ENCODE assay signal across 21 cellular contexts in the genomic region with DNA sequence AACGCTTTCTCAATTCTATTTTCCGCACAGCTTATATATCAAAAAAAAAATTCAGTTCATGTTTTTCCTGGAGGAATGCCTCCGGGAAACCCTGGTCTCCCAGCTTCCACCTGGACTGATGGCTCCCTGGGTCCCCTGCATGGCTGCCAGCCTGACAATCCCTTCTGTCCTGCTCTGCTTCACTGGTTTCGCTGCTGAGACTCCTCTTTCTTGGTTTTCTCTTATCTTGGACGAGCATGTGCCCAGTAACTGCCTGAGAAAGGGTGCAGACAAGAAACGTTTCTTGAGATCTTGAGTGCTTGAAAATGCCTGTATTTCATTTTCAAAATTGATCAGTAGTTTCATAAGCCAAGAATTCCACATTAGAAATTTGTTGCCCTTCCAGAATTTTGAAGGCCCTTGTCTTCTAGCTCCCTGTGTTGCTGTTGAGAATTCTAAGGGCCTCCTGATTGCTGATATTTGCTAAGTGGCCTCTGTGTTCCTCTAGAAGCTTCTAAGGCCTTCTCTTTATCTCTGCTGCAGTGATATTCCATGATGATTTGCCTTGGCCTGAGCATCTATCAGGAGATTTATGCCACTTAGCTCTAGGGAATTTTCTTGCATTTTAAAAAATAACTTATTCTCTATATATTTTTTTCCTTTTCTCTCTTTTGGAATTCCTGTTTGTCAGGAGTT.
"Had no signal": no experiment of that assay in that cellular context is flagged by ENCODE, and none has a peak within 500 bp of the region (broad histone marks: within the 10 kb centered on the region; RNA-seq: fewer than 3 reads in every experiment).

No MANE protein-coding gene starts in this region.

- H3K36me3 Mint-ChIP-seq: activated CD8-positive, alpha-beta memory T cell treated with anti-CD3 and anti-CD28 coated beads, Interleukin-2, amount 10 ng/mL, durations not matched to agents 7 days and 5 days; activated naive CD4-positive, alpha-beta T cell treated with anti-CD3 and anti-CD28 coated beads, Interleukin-2, amount 50 U/mL, for 72 hours had no signal

- H3K4me3 Mint-ChIP-seq: activated CD8-positive, alpha-beta memory T cell treated with anti-CD3 and anti-CD28 coated beads, Interleukin-2, amount 10 ng/mL, durations not matched to agents 7 days and 5 days; activated T-cell treated with anti-CD3 and anti-CD28 coated beads, Interleukin-2, amount 50 U/mL, for 24 hours; dendritic cell treated with granulocyte-macrophage colony-stimulating factor and Interleukin-4, amounts not matched to agents 40 ng/mL and 50 ng/mL, for 4 days; endodermal cell; neural crest cell; stimulated activated naive CD8-positive, alpha-beta T cell treated with anti-CD3 and anti-CD28 coated beads, Interleukin-15, amount 100 ng/mL, for 72 hours; T-helper 1 cell treated with Interleukin-12 subunit alpha and Interleukin-12 subunit beta and Interleukin-4 antibody, amounts not matched to agents 30 μg/mL and 1 μg/mL, for 36 hours had no signal

- H3K4me1 Mint-ChIP-seq: activated CD8-positive, alpha-beta memory T cell treated with anti-CD3 and anti-CD28 coated beads, Interleukin-2, amount 10 ng/mL, durations not matched to agents 7 days and 5 days; stimulated activated naive CD8-positive, alpha-beta T cell treated with anti-CD3 and anti-CD28 coated beads, Interleukin-15, amount 100 ng/mL, for 72 hours had no signal

- H3K27me3 ChIP-seq: body of pancreas, esophagus squamous epithelium, heart right ventricle, pancreas, vagina had no signal

- H3K4me3 ChIP-seq: body of pancreas, esophagus squamous epithelium, heart right ventricle, pancreas, thoracic aorta, vagina had no signal

- H3K36me3 ChIP-seq: esophagus squamous epithelium, heart right ventricle, pancreas, thoracic aorta, vagina had no signal

- H3K27ac ChIP-seq: body of pancreas, esophagus squamous epithelium, pancreas, thoracic aorta, vagina had no signal

- FAIRE-seq: keratinocyte, pancreas had no signal

- DNase-seq: activated CD4-positive, alpha-beta T cell treated with anti-CD3 and anti-CD28 coated beads, Interleukin-2, amount 50 U/mL, for 48 hours; activated CD8-positive, alpha-beta memory T cell treated with anti-CD3 and anti-CD28 coated beads, Interleukin-2, amount 10 ng/mL, durations not matched to agents 7 days and 5 days; activated effector memory CD4-positive, alpha-beta T cell treated with Interleukin-2 at 50 U/mL for 16 hours; activated T-cell treated with anti-CD3 and anti-CD28 coated beads, Interleukin-2, amount 50 U/mL, for 24 hours; amniotic stem cell; body of pancreas; endodermal cell; esophagus squamous epithelium; foreskin fibroblast; heart right ventricle; pancreas; stimulated activated CD4-positive, alpha-beta T cell treated with anti-CD3 and anti-CD28 coated beads, Interleukin-15, amount 100 ng/mL, for 24 hours; stimulated activated CD4-positive, alpha-beta T cell treated with anti-CD3 and anti-CD28 coated beads, Interleukin-4, amount 100 ng/mL, for 24 hours; stimulated activated naive CD8-positive, alpha-beta T cell treated with anti-CD3 and anti-CD28 coated beads, Interleukin-15, amount 100 ng/mL, for 72 hours had no signal

- H3K27ac Mint-ChIP-seq: activated CD8-positive, alpha-beta memory T cell treated with anti-CD3 and anti-CD28 coated beads, Interleukin-2, amount 10 ng/mL, durations not matched to agents 7 days and 5 days; activated naive CD4-positive, alpha-beta T cell treated with anti-CD3 and anti-CD28 coated beads, Interleukin-2, amount 50 U/mL, for 72 hours; activated T-cell treated with anti-CD3 and anti-CD28 coated beads, Interleukin-2, amount 50 U/mL, for 24 hours; dendritic cell treated with granulocyte-macrophage colony-stimulating factor and Interleukin-4, amounts not matched to agents 40 ng/mL and 50 ng/mL, for 4 days; endodermal cell; T-helper 1 cell treated with Interleukin-12 subunit alpha and Interleukin-12 subunit beta and Interleukin-4 antibody, amounts not matched to agents 30 μg/mL and 1 μg/mL, for 36 hours had no signal

- H3K4me1 ChIP-seq: body of pancreas, pancreas had no signal

- H3K9me3 Mint-ChIP-seq: activated naive CD4-positive, alpha-beta T cell treated with anti-CD3 and anti-CD28 coated beads, Interleukin-2, amount 50 U/mL, for 72 hours; activated T-cell treated with anti-CD3 and anti-CD28 coated beads, Interleukin-2, amount 50 U/mL, for 24 hours; dendritic cell treated with granulocyte-macrophage colony-stimulating factor and Interleukin-4, amounts not matched to agents 40 ng/mL and 50 ng/mL, for 4 days; endodermal cell; neural crest cell; stimulated activated naive CD8-positive, alpha-beta T cell treated with anti-CD3 and anti-CD28 coated beads, Interleukin-15, amount 100 ng/mL, for 72 hours; T-helper 1 cell treated with Interleukin-12 subunit alpha and Interleukin-12 subunit beta and Interleukin-4 antibody, amounts not matched to agents 30 μg/mL and 1 μg/mL, for 36 hours had no signal

- H3K27me3 Mint-ChIP-seq: stimulated activated naive CD8-positive, alpha-beta T cell treated with anti-CD3 and anti-CD28 coated beads, Interleukin-15, amount 100 ng/mL, for 72 hours had no signal

- ATAC-seq: activated CD8-positive, alpha-beta memory T cell treated with anti-CD3 and anti-CD28 coated beads, Interleukin-2, amount 10 ng/mL, durations not matched to agents 7 days and 5 days; activated naive CD4-positive, alpha-beta T cell treated with anti-CD3 and anti-CD28 coated beads, Interleukin-2, amount 50 U/mL, for 72 hours; body of pancreas; pancreas; stimulated activated naive CD8-positive, alpha-beta T cell treated with anti-CD3 and anti-CD28 coated beads, Interleukin-15, amount 100 ng/mL, for 72 hours had no signal

- H3K9me3 ChIP-seq: body of pancreas, esophagus squamous epithelium, pancreas, thoracic aorta, vagina had no signal
